8 cellular contexts compared by ENCODE assay signal in genomic region chr5:131328536-131329186, GRCh38.
DNase-seq lines count a peak whose midpoint lies in the region; TF ChIP-seq lines count a peak whose summit lies in the region.
"Had no signal": no experiment of that assay in that cellular context is flagged by ENCODE, and none has a peak within 500 bp of the region (broad histone marks: within the 10 kb centered on the region; RNA-seq: fewer than 3 reads in every experiment).

No MANE protein-coding gene starts in this region.

- H4K20me1 ChIP-seq in osteoblast (ENCODE audit: insufficient read depth, low read length) = peaks cover 10% of the 10 kb centered on the region
- no peaks in the 10 kb centered on the region for H4K20me1 ChIP-seq in MM.1S (ENCODE audit: insufficient read depth, low read length)

- H3K4me1 ChIP-seq in osteoblast (ENCODE audit: insufficient read depth, low read length) (no peaks in the 10 kb centered on the region), MM.1S (ENCODE audit: low read length) (no peaks in the 10 kb centered on the region), vagina (peaks cover 21% of the 10 kb centered on the region)

- no peak overlapping the region for H3K9ac ChIP-seq in MM.1S (ENCODE audit: low read length)
- H3K9ac ChIP-seq: neural progenitor cell had no signal

- peaks cover 38% of the 10 kb centered on the region for H3K79me2 ChIP-seq in osteoblast (ENCODE audit: insufficient read depth, low read length)
- H3K79me2 ChIP-seq in MM.1S (ENCODE audit: low read length) = peaks cover 85% of the 10 kb centered on the region

- no peaks in the 10 kb centered on the region for H3K9me2 ChIP-seq in MM.1S (replicated peaks; ENCODE audit: insufficient read depth, low read length)

- H3K27me3 ChIP-seq in osteoblast (ENCODE audit: insufficient read depth, low read length) (no peaks in the 10 kb centered on the region), MM.1S (replicated peaks; ENCODE audit: insufficient read depth, low read length) (no peaks in the 10 kb centered on the region), vagina (no peaks in the 10 kb centered on the region)
- H3K27me3 ChIP-seq: neural progenitor cell had no signal

- TF ChIP-seq CTCF in osteoblast (IDR thresholded peaks at IDR 0.05; ENCODE audit: extremely low read depth, low read depth, low read length) = no peak
- TF ChIP-seq CTCF in MM.1S (IDR thresholded peaks at IDR 0.05; ENCODE audit: low read length) = no peak
- TF ChIP-seq CTCF in vagina (IDR thresholded peaks at IDR 0.05) = no peak

- H2AFZ ChIP-seq in osteoblast (ENCODE audit: low read length) (no peak overlapping the region), MM.1S (ENCODE audit: low read length) (no peak overlapping the region)
- H2AFZ ChIP-seq: neural progenitor cell had no signal

- no peaks in the 10 kb centered on the region for H3K9me3 Mint-ChIP-seq in dendritic cell treated with granulocyte-macrophage colony-stimulating factor and Interleukin-4, amounts not matched to agents 40 ng/mL and 50 ng/mL, for 4 days

- intact Hi-C loops in dendritic cell treated with granulocyte-macrophage colony-stimulating factor and Interleukin-4, amounts not matched to agents 40 ng/mL and 50 ng/mL, for 4 days (cut with micrococcal nuclease) = no loop called here
- intact Hi-C loops in vagina (cut with DNase I) = no loop called here

- DNase-seq in GM03348 (ENCODE audit: low spot score) (peak; percentile 19), M059J (ENCODE audit: low read depth) (peak; percentile 73), osteoblast (ENCODE audit: insufficient read length, low spot score, missing footprints) (peak; percentile 63), MM.1S (no peak), T1000 (lab: John Stamatoyannopoulos, UW) (no peak), vagina (ENCODE audit: extremely low spot score in 2 of 2) (no peak)

- no peaks in the 10 kb centered on the region for H3K9me3 ChIP-seq in osteoblast (ENCODE audit: low read depth, low read length)
- H3K9me3 ChIP-seq in MM.1S (replicated peaks; ENCODE audit: insufficient read depth, low read length) = no peaks in the 10 kb centered on the region
- H3K9me3 ChIP-seq in vagina = no peaks in the 10 kb centered on the region

- H3K27me3 Mint-ChIP-seq in dendritic cell treated with granulocyte-macrophage colony-stimulating factor and Interleukin-4, amounts not matched to agents 40 ng/mL and 50 ng/mL, for 4 days = no peaks in the 10 kb centered on the region

- TF ChIP-seq POLR2A in vagina (IDR thresholded peaks at IDR 0.05) = no peak

- H3K27ac Mint-ChIP-seq in dendritic cell treated with granulocyte-macrophage colony-stimulating factor and Interleukin-4, amounts not matched to agents 40 ng/mL and 50 ng/mL, for 4 days = peak overlapping the region; percentile 79
- H3K27ac Mint-ChIP-seq: neural progenitor cell had no signal

- no peaks in the 10 kb centered on the region for H3F3A ChIP-seq in MM.1S (ENCODE audit: insufficient read depth, low read length)

- peaks cover 18% of the 10 kb centered on the region for H3K36me3 Mint-ChIP-seq in dendritic cell treated with granulocyte-macrophage colony-stimulating factor and Interleukin-4, amounts not matched to agents 40 ng/mL and 50 ng/mL, for 4 days (ENCODE audit: low read depth)

- H3K4me3 ChIP-seq in osteoblast (ENCODE audit: insufficient read depth, low read length) (no peak overlapping the region), MM.1S (ENCODE audit: low read length) (no peak overlapping the region), vagina (no peak overlapping the region)
- H3K4me3 ChIP-seq: neural progenitor cell had no signal

- H3K4me1 Mint-ChIP-seq in dendritic cell treated with granulocyte-macrophage colony-stimulating factor and Interleukin-4, amounts not matched to agents 40 ng/mL and 50 ng/mL, for 4 days (ENCODE audit: low read depth) = peaks cover 51% of the 10 kb centered on the region

- no peaks in the 10 kb centered on the region for H3K36me3 ChIP-seq in osteoblast (ENCODE audit: insufficient read depth, low read length)
- no peaks in the 10 kb centered on the region; the same call in 1 of the 2 replicates for H3K36me3 ChIP-seq in MM.1S (replicated peaks; ENCODE audit: insufficient read depth, low read length)
- H3K36me3 ChIP-seq in vagina = no peaks in the 10 kb centered on the region
- H3K36me3 ChIP-seq: neural progenitor cell had no signal

- H3K4me2 ChIP-seq in osteoblast (ENCODE audit: insufficient read depth, low read length) (no peak overlapping the region), MM.1S (ENCODE audit: low read depth, low read length) (no peak overlapping the region)
- H3K4me2 ChIP-seq: neural progenitor cell had no signal

- peak overlapping the region; percentile 23 for H3K4me3 Mint-ChIP-seq in dendritic cell treated with granulocyte-macrophage colony-stimulating factor and Interleukin-4, amounts not matched to agents 40 ng/mL and 50 ng/mL, for 4 days
- H3K4me3 Mint-ChIP-seq: neural progenitor cell had no signal

- H3K27ac ChIP-seq in osteoblast (ENCODE audit: low read depth, low read length) (no peak overlapping the region), MM.1S (ENCODE audit: low read length) (no peak overlapping the region), vagina (no peak overlapping the region)
- H3K27ac ChIP-seq: neural progenitor cell had no signal

Comparison
In these comparisons a context has a peak if more than half of its experiments do, and no peak if none do; other contexts are left out.
1. DNase-seq: peak in GM03348 (single experiment), M059J (single experiment) and osteoblast (single experiment); none in MM.1S (single experiment), T1000 (single experiment) and vagina (0 of 2).